In the genomic region with DNA sequence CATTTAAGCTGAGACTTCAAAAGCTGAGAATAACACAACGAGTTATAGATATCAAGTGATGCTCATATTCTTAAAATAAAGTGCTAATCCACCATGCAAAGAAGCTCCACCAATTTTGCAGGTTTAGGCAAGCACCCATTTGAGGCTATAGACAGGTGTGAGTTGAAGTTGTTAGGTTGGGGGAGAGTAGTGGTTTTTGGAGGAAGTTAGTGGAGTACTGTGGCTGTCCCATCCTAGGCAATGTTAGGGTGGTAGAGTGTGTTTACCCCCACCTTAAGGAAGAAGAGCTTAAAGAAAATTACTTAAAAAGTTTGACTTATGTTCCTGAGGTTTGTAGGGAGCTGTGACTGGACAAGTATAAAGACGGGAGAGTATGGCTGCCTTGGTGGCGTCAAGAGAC, we compare ENCODE assay signal across 8 cellular contexts.
"Had no signal": no experiment of that assay in that cellular context is flagged by ENCODE, and none has a peak within 500 bp of the region (broad histone marks: within the 10 kb centered on the region; RNA-seq: fewer than 3 reads in every experiment).

No MANE protein-coding gene starts in this region.

- H3K9ac ChIP-seq: KMS-11 had no signal

- DNase-seq: GOT3, H7, HFFc6, IMR-90, KBM-7 had no signal

- H3K4me1 ChIP-seq: HAP-1 had no signal

- ATAC-seq: HCT116 had no signal

- H3K4me3 ChIP-seq: HAP-1 had no signal

- H3K9me3 ChIP-seq: HAP-1 had no signal

- H3K4me2 ChIP-seq: KMS-11 had no signal

- H3K27ac ChIP-seq: KMS-11 had no signal

- H3K4me3 Mint-ChIP-seq: HFFc6 had no signal

- H3K36me3 ChIP-seq: HAP-1 had no signal

- H3K27ac Mint-ChIP-seq: HFFc6 had no signal
